In genomic region chr17:60433021-60433997, GRCh38 we compare ENCODE assay signal across 18 cellular contexts. TPM values are rescaled to one million over a fixed set of nuclear protein-coding genes. Genes with fewer than 3 reads are reported as not detected.
"Had no signal": no experiment of that assay in that cellular context is flagged by ENCODE, and none has a peak within 500 bp of the region (broad histone marks: within the 10 kb centered on the region; RNA-seq: fewer than 3 reads in every experiment).

No MANE protein-coding gene starts in this region.

RNA-seq across cellular contexts. Expression of gene CHCT1, which starts 11.0 kb away (rescaled TPM):
- total RNA-seq: kidney; left colon; left lung; liver; lower lobe of right lung; mammary epithelial cell; mucosa of gallbladder; naive thymus-derived CD8-positive, alpha-beta T cell; neural crest cell; osteoblast; posterior vena cava; right lobe of liver; smooth muscle cell; temporal lobe; tibial nerve; urinary bladder; vagina had no signal
- polyA plus RNA-seq: immature natural killer cell; liver; mammary epithelial cell; naive thymus-derived CD8-positive, alpha-beta T cell; smooth muscle cell had no signal
